1 cellular context compared by ENCODE assay signal in genomic region chr3:122913539-122914100, GRCh38.
TF ChIP-seq lines count a peak whose summit lies in the region.

No MANE protein-coding gene starts in this region.

TF ChIP-seq in GM23338, 12 proteins besides CTCF, POLR2A, EP300 and RAD21 (continued from another document):
- no peak for TF ChIP-seq ETS1 (IDR thresholded peaks at IDR 0.05)
- TF ChIP-seq CREB1 (CRISPR knock-in tag; IDR thresholded peaks at IDR 0.05; ENCODE audit: low read depth) = no peak
